Comparison of ENCODE assay signal across 8 cellular contexts in genomic region chr19:50602935-50603334, GRCh38. TPM values are rescaled to one million over a fixed set of nuclear protein-coding genes. Genes with fewer than 3 reads are reported as not detected.
"Had no signal": no experiment of that assay in that cellular context is flagged by ENCODE, and none has a peak within 500 bp of the region (broad histone marks: within the 10 kb centered on the region; RNA-seq: fewer than 3 reads in every experiment).

No MANE protein-coding gene starts in this region.

- H2AFZ ChIP-seq: GM23248 had no signal

- DNase-seq: GM23248, GOT3, H7, IMR-90, KBM-7 had no signal

- H3K4me1 ChIP-seq: HAP-1 had no signal

- H3K4me3 ChIP-seq: GM23248, HAP-1 had no signal

- ATAC-seq: HCT116 had no signal

- H3K9me3 ChIP-seq: HAP-1 had no signal

- H3K27ac ChIP-seq: GM23248 had no signal

- H3K36me3 ChIP-seq: HAP-1 had no signal

RNA-seq across cellular contexts. Expression of gene LRRC4B, which starts 34.7 kb away (rescaled TPM):
- total RNA-seq: GM23248, HT-29, IMR-90 had no signal
- polyA plus RNA-seq: GM23248 had no signal

RNA-seq across cellular contexts. Expression of gene SYT3, which starts 36.7 kb away (rescaled TPM):
- total RNA-seq: GM23248, HT-29, IMR-90 had no signal
- polyA plus RNA-seq: GM23248 had no signal

RNA-seq across cellular contexts. Expression of gene C19orf81, which starts 46.3 kb away (rescaled TPM):
- total RNA-seq: GM23248, HT-29, IMR-90 had no signal
